ENCODE assay signal across 1 cellular context in genomic region chr11:130002352-130002845, GRCh38.
A peak's percentile ranks its signal among the peaks of the same experiment; 100 is the strongest.
TF ChIP-seq lines count a peak whose summit lies in the region.

A gene with protein sequence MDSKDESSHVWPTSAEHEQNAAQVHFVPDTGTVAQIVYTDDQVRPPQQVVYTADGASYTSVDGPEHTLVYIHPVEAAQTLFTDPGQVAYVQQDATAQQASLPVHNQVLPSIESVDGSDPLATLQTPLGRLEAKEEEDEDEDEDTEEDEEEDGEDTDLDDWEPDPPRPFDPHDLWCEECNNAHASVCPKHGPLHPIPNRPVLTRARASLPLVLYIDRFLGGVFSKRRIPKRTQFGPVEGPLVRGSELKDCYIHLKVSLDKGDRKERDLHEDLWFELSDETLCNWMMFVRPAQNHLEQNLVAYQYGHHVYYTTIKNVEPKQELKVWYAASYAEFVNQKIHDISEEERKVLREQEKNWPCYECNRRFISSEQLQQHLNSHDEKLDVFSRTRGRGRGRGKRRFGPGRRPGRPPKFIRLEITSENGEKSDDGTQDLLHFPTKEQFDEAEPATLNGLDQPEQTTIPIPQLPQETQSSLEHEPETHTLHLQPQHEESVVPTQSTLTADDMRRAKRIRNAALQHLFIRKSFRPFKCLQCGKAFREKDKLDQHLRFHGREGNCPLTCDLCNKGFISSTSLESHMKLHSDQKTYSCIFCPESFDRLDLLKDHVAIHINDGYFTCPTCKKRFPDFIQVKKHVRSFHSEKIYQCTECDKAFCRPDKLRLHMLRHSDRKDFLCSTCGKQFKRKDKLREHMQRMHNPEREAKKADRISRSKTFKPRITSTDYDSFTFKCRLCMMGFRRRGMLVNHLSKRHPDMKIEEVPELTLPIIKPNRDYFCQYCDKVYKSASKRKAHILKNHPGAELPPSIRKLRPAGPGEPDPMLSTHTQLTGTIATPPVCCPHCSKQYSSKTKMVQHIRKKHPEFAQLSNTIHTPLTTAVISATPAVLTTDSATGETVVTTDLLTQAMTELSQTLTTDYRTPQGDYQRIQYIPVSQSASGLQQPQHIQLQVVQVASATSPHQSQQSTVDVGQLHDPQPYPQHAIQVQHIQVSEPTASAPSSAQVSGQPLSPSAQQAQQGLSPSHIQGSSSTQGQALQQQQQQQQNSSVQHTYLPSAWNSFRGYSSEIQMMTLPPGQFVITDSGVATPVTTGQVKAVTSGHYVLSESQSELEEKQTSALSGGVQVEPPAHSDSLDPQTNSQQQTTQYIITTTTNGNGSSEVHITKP (minus strand): TSS chr11:130002835. CDS start chr11:129960964, 41,871 bp downstream.

TF ChIP-seq in K562, 482 proteins besides CTCF, POLR2A, EP300 and RAD21 (continued from another document and continues in another):
- no peak for TF ChIP-seq NKRF (IDR thresholded peaks at IDR 0.05; ENCODE audit: borderline replicate concordance)
- TF ChIP-seq FOXJ2 (tag; IDR thresholded peaks at IDR 0.05), result no peak; the same call in 1 of the 2 replicates
- TF ChIP-seq RHOXF2B (CRISPR knock-in tag; conservative IDR thresholded peaks at IDR 0.05), result no peak
- no peak for TF ChIP-seq STAG1 (CRISPR knock-in tag; IDR thresholded peaks at IDR 0.05; ENCODE audit: borderline replicate concordance)
- TF ChIP-seq NR2C1 (IDR thresholded peaks at IDR 0.05), result no peak
- TF ChIP-seq NR2C1 (tag; IDR thresholded peaks at IDR 0.05), result no peak
- TF ChIP-seq SIRT6 (IDR thresholded peaks at IDR 0.05; ENCODE audit: low read depth, low read length), result no peak
- TF ChIP-seq ZNF263 (CRISPR knock-in tag; IDR thresholded peaks at IDR 0.05; ENCODE audit: borderline replicate concordance), result no peak
- TF ChIP-seq ZSCAN32 (CRISPR knock-in tag; IDR thresholded peaks at IDR 0.05), result no peak
- no peak for TF ChIP-seq CHCHD3 (CRISPR knock-in tag; IDR thresholded peaks at IDR 0.05)
- TF ChIP-seq, protein P1, sequence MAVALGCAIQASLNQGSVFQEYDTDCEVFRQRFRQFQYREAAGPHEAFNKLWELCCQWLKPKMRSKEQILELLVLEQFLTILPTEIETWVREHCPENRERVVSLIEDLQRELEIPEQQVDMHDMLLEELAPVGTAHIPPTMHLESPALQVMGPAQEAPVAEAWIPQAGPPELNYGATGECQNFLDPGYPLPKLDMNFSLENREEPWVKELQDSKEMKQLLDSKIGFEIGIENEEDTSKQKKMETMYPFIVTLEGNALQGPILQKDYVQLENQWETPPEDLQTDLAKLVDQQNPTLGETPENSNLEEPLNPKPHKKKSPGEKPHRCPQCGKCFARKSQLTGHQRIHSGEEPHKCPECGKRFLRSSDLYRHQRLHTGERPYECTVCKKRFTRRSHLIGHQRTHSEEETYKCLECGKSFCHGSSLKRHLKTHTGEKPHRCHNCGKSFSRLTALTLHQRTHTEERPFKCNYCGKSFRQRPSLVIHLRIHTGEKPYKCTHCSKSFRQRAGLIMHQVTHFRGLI (CRISPR knock-in tag; IDR thresholded peaks at IDR 0.05), result no peak
- TF ChIP-seq TOE1 (IDR thresholded peaks at IDR 0.05; ENCODE audit: borderline replicate concordance), result peak; percentile 92
- TF ChIP-seq TOE1 (CRISPR knock-in tag; IDR thresholded peaks at IDR 0.05; ENCODE audit: borderline replicate concordance, low read depth), result no peak
- no peak for TF ChIP-seq ZNF655 (CRISPR knock-in tag; IDR thresholded peaks at IDR 0.05)
- TF ChIP-seq TCF15 (CRISPR knock-in tag; IDR thresholded peaks at IDR 0.05), result no peak
- TF ChIP-seq ZNF316 (IDR thresholded peaks at IDR 0.05), result no peak
- no peak for TF ChIP-seq CCAR2 (IDR thresholded peaks at IDR 0.05; ENCODE audit: low read depth, low read length)
- TF ChIP-seq ZFP36 (IDR thresholded peaks at IDR 0.05; ENCODE audit: low read depth, low read length, partially characterized antibody), result no peak
- no peak for TF ChIP-seq SIN3A (IDR thresholded peaks at IDR 0.05; ENCODE audit: borderline replicate concordance in 2 of 2, control insufficient read depth in 1 of 2, low read depth in 2 of 2, low read length in 2 of 2)
- peak; percentile 66 for TF ChIP-seq RBM39 (optimal IDR thresholded peaks at IDR 0.05; ENCODE audit: low read depth, low read length)
- no peak for TF ChIP-seq CHD4 (IDR thresholded peaks at IDR 0.05; ENCODE audit: insufficient read depth, insufficient replicate concordance, low read depth, low read length, poor library complexity, severe bottlenecking)
- TF ChIP-seq, protein P2, sequence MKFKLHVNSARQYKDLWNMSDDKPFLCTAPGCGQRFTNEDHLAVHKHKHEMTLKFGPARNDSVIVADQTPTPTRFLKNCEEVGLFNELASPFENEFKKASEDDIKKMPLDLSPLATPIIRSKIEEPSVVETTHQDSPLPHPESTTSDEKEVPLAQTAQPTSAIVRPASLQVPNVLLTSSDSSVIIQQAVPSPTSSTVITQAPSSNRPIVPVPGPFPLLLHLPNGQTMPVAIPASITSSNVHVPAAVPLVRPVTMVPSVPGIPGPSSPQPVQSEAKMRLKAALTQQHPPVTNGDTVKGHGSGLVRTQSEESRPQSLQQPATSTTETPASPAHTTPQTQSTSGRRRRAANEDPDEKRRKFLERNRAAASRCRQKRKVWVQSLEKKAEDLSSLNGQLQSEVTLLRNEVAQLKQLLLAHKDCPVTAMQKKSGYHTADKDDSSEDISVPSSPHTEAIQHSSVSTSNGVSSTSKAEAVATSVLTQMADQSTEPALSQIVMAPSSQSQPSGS (CRISPR knock-in tag; IDR thresholded peaks at IDR 0.05), result no peak
- no peak for TF ChIP-seq NFIX (CRISPR knock-in tag; IDR thresholded peaks at IDR 0.05; ENCODE audit: low read depth)
- TF ChIP-seq RUNX1 (IDR thresholded peaks at IDR 0.05; ENCODE audit: low read depth), result no peak
- TF ChIP-seq FOXM1 (IDR thresholded peaks at IDR 0.05; ENCODE audit: low read depth), result peak; percentile 58
- TF ChIP-seq FOXM1 (CRISPR knock-in tag; IDR thresholded peaks at IDR 0.05; ENCODE audit: low read depth), result no peak
- no peak for TF ChIP-seq HMG20B (CRISPR knock-in tag; IDR thresholded peaks at IDR 0.05)
- TF ChIP-seq PHB (CRISPR knock-in tag; IDR thresholded peaks at IDR 0.05), result no peak
- no peak for TF ChIP-seq CREB1 (IDR thresholded peaks at IDR 0.05)
- TF ChIP-seq CREB1 (CRISPR knock-in tag; IDR thresholded peaks at IDR 0.05), result no peak
- no peak for TF ChIP-seq MLX (CRISPR knock-in tag; conservative IDR thresholded peaks at IDR 0.05)
- no peak for TF ChIP-seq POLR2B (IDR thresholded peaks at IDR 0.05; ENCODE audit: low read depth, partially characterized antibody)
- TF ChIP-seq, protein P3, sequence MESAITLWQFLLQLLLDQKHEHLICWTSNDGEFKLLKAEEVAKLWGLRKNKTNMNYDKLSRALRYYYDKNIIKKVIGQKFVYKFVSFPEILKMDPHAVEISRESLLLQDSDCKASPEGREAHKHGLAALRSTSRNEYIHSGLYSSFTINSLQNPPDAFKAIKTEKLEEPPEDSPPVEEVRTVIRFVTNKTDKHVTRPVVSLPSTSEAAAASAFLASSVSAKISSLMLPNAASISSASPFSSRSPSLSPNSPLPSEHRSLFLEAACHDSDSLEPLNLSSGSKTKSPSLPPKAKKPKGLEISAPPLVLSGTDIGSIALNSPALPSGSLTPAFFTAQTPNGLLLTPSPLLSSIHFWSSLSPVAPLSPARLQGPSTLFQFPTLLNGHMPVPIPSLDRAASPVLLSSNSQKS (CRISPR knock-in tag; IDR thresholded peaks at IDR 0.05), result no peak
- no peak; the same call in 1 of the 2 replicates for TF ChIP-seq GABPB1 (CRISPR knock-in tag; IDR thresholded peaks at IDR 0.05)
- TF ChIP-seq, protein P4, sequence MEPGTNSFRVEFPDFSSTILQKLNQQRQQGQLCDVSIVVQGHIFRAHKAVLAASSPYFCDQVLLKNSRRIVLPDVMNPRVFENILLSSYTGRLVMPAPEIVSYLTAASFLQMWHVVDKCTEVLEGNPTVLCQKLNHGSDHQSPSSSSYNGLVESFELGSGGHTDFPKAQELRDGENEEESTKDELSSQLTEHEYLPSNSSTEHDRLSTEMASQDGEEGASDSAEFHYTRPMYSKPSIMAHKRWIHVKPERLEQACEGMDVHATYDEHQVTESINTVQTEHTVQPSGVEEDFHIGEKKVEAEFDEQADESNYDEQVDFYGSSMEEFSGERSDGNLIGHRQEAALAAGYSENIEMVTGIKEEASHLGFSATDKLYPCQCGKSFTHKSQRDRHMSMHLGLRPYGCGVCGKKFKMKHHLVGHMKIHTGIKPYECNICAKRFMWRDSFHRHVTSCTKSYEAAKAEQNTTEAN (CRISPR knock-in tag; IDR thresholded peaks at IDR 0.05), result no peak
- TF ChIP-seq ZNF584 (CRISPR knock-in tag; IDR thresholded peaks at IDR 0.05; ENCODE audit: low read depth), result no peak
- TF ChIP-seq RFX1 (IDR thresholded peaks at IDR 0.05), result no peak
- no peak for TF ChIP-seq FIP1L1 (IDR thresholded peaks at IDR 0.05; ENCODE audit: low read depth, low read length, poor library complexity, severe bottlenecking)
- peak; percentile 91 for TF ChIP-seq PCBP1 (IDR thresholded peaks at IDR 0.05; ENCODE audit: low read depth, low read length, poor library complexity, severe bottlenecking)
- TF ChIP-seq, protein P5, sequence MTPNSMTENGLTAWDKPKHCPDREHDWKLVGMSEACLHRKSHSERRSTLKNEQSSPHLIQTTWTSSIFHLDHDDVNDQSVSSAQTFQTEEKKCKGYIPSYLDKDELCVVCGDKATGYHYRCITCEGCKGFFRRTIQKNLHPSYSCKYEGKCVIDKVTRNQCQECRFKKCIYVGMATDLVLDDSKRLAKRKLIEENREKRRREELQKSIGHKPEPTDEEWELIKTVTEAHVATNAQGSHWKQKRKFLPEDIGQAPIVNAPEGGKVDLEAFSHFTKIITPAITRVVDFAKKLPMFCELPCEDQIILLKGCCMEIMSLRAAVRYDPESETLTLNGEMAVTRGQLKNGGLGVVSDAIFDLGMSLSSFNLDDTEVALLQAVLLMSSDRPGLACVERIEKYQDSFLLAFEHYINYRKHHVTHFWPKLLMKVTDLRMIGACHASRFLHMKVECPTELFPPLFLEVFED (CRISPR knock-in tag; conservative IDR thresholded peaks at IDR 0.05), result no peak
- no peak for TF ChIP-seq PHB2 (IDR thresholded peaks at IDR 0.05; ENCODE audit: low read depth)
- peak; percentile 48 for TF ChIP-seq ARID1B (IDR thresholded peaks at IDR 0.05)
- no peak for TF ChIP-seq MAFG (tag; conservative IDR thresholded peaks at IDR 0.05)
- TF ChIP-seq CEBPB (tag; IDR thresholded peaks at IDR 0.05), result no peak
- no peak for TF ChIP-seq ARID2 (IDR thresholded peaks at IDR 0.05)
- peak; percentile 61 for TF ChIP-seq GMEB1 (CRISPR knock-in tag; IDR thresholded peaks at IDR 0.05)
- TF ChIP-seq, protein P6, sequence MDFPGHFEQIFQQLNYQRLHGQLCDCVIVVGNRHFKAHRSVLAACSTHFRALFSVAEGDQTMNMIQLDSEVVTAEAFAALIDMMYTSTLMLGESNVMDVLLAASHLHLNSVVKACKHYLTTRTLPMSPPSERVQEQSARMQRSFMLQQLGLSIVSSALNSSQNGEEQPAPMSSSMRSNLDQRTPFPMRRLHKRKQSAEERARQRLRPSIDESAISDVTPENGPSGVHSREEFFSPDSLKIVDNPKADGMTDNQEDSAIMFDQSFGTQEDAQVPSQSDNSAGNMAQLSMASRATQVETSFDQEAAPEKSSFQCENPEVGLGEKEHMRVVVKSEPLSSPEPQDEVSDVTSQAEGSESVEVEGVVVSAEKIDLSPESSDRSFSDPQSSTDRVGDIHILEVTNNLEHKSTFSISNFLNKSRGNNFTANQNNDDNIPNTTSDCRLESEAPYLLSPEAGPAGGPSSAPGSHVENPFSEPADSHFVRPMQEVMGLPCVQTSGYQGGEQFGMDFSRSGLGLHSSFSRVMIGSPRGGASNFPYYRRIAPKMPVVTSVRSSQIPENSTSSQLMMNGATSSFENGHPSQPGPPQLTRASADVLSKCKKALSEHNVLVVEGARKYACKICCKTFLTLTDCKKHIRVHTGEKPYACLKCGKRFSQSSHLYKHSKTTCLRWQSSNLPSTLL (IDR thresholded peaks at IDR 0.05), result no peak
